In the genomic region with DNA sequence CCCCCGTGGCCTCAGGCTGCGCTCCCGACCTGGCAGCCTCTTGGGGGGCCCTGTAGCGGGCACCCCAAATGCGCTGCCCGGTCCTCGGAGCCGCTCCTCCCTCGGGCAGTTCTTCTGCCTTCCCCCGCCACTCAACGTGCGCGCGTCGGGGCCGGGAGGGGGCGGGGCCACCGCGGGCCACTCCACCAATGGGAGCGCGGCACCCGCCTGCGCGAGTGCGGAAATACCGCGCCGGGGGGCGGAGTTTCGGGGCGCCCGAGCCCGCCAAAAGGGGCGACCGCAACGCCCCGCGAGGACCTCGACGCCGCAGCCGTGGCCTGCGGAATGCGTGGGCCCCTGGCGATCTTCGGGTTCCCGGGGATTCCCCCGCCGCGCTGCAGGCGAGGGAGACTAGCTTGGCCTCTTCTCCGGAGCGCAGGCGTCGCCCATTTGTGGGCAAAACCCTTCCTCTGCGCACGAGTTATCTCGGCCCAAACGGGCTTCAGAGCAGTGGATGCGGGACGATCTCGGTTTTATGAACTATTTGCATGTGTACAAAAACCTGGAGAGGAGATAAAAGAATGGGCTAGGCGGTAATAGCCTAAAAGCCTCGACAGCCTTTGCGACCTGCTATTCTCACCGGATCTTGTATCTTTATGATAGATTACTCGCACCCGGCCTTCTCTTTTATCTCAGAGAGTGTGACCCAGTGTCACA, we compare ENCODE assay signal across 8 cellular contexts. TPM values are rescaled to one million over a fixed set of nuclear protein-coding genes. Genes with fewer than 3 reads are reported as not detected.
A peak's percentile ranks its signal among the peaks of the same experiment; 100 is the strongest.
DNase-seq lines count a peak whose midpoint lies in the region; ATAC-seq and TF ChIP-seq lines count a peak whose summit lies in the region.

A gene with protein sequence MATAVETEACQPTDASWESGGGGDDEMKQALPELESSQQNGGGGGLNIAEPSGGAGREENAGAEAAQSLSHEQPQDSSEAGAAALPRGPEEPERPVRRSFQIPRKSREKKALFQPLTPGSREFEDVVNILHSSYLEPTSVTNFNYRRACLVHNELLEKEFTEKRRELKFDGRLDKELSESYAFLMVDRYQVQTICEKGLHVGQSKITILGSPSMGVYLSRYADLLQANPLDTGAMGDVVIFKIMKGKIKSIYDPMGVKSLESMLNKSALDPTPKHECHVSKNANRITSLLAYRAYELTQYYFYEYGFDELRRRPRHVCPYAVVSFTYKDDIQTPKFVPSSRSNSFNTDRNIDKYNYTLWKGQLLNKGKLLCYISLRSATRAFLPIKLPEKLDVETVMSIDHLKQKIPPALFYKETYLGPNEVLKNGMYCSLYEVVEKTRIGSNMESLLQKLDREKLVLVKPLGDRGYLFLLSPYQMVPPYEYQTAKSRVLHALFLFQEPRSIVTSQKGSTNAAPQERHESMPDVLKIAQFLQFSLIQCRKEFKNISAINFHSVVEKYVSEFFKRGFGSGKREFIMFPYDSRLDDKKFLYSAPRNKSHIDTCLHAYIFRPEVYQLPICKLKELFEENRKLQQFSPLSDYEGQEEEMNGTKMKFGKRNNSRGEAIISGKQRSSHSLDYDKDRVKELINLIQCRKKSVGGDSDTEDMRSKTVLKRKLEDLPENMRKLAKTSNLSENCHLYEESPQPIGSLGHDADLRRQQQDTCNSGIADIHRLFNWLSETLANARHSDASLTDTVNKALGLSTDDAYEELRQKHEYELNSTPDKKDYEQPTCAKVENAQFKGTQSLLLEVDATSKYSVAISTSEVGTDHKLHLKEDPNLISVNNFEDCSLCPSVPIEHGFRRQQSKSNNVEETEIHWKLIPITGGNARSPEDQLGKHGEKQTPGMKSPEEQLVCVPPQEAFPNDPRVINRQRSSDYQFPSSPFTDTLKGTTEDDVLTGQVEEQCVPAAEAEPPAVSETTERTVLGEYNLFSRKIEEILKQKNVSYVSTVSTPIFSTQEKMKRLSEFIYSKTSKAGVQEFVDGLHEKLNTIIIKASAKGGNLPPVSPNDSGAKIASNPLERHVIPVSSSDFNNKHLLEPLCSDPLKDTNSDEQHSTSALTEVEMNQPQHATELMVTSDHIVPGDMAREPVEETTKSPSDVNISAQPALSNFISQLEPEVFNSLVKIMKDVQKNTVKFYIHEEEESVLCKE (N-terminal part only) (minus strand): TSS at position 144 of the 696 bp plus-strand sequence. CDS start 259 bp downstream, outside the sequence.

- peak within 1 kb of the TSS; percentile 87 to 98 for H3K4me3 ChIP-seq in DND-41 (ENCODE audit: low read depth in 1 of 2, low read length in 2 of 2)
- peak within 1 kb of the TSS; percentile 90 for H3K4me3 ChIP-seq in IMR-90 (ENCODE audit: insufficient read depth, low read depth, low read length)
- peak within 1 kb of the TSS; percentile 68 to 73 for H3K4me3 ChIP-seq in gastroesophageal sphincter

- H3K36me3 Mint-ChIP-seq in activated naive CD4-positive, alpha-beta T cell treated with anti-CD3 and anti-CD28 coated beads, Interleukin-2, amount 10 ng/mL, durations not matched to agents 7 days and 5 days, result peaks cover 47% of the 10 kb centered on the region

- peak within 1 kb of the TSS; percentile 75 for H3K4me2 ChIP-seq in DND-41 (ENCODE audit: insufficient read depth, low read length)
- peak within 1 kb of the TSS; percentile 99 for H3K4me2 ChIP-seq in IMR-90 (ENCODE audit: low read depth, low read length)

- DNase-seq in DND-41 (peak; percentile 90), IMR-90 (peak; percentile 60), SK-N-DZ (ENCODE audit: low spot score) (peak; percentile 70), nucleus accumbens (lab: John Stamatoyannopoulos, UW) (peak in 55 of 56 donors; percentile 8 to 88 (median 71)), substantia nigra (lab: John Stamatoyannopoulos, UW) (peak in 48 of 49 donors; percentile 18 to 85 (median 69))
- DNase-seq in activated naive CD4-positive, alpha-beta T cell treated with anti-CD3 and anti-CD28 coated beads, Interleukin-2, amount 10 ng/mL, durations not matched to agents 7 days and 5 days, result peak; percentile 89

- no peak for TF ChIP-seq RAD21 in IMR-90 (IDR thresholded peaks at IDR 0.05; ENCODE audit: low read length)

- in situ Hi-C loops in IMR-90 (cut with MboI; ENCODE audit: low sequenced_read_pairs), result no loop called here

- H3K4me1 Mint-ChIP-seq in activated naive CD4-positive, alpha-beta T cell treated with anti-CD3 and anti-CD28 coated beads, Interleukin-2, amount 10 ng/mL, durations not matched to agents 7 days and 5 days, result peaks cover 45% of the 10 kb centered on the region

- H3K9ac ChIP-seq in DND-41 (ENCODE audit: low read depth, low read length) (peak within 1 kb of the TSS; percentile 100), IMR-90 (ENCODE audit: low read depth, low read length) (peak within 1 kb of the TSS; percentile 96)

- H3K9me1 ChIP-seq in IMR-90 (ENCODE audit: insufficient read depth, low read length), result no peaks in the 10 kb centered on the region

- peak within 1 kb of the TSS; percentile 21; the same call in 1 of the 3 replicates for H2BK15ac ChIP-seq in IMR-90 (ENCODE audit: low read depth, low read length)

- H3K27ac ChIP-seq in DND-41 (ENCODE audit: low read length) (peak within 1 kb of the TSS; percentile 100), IMR-90 (ENCODE audit: insufficient read depth, low read length) (peak within 1 kb of the TSS; percentile 99), gastroesophageal sphincter (peak within 1 kb of the TSS; percentile 94 to 99 (median 98)), substantia nigra (ENCODE audit: low read depth, low read length, poor library complexity, severe bottlenecking) (peak within 1 kb of the TSS; percentile 94)

- peak within 1 kb of the TSS; percentile 94 for H3K4ac ChIP-seq in IMR-90 (ENCODE audit: low read depth, low read length)

- WGBS in IMR-90 (ENCODE audit: extremely low coverage in 2 of 2, insufficient read length in 1 of 2), 2 experiments, result 32% methylated on average over 23 of the region's 68 CpGs; no CpG with 5 or more reads in 1 of the 2 experiments
- WGBS in gastroesophageal sphincter (ENCODE audit: low coverage in 1 of 2), 2 donors, result 48 to 82% methylated on average over 2 to 18 of the region's 68 CpGs

- TF ChIP-seq POLR2A in IMR-90 (IDR thresholded peaks at IDR 0.05; ENCODE audit: low read depth, low read length) (no peak), gastroesophageal sphincter (IDR thresholded peaks at IDR 0.05) (peak; percentile 74 to 75)

- H3K4me1 ChIP-seq in DND-41 (ENCODE audit: insufficient read depth, low read length), result peaks cover 47% of the 10 kb centered on the region
- H3K4me1 ChIP-seq in IMR-90 (ENCODE audit: control insufficient read depth, insufficient read depth, low read length), result no peaks in the 10 kb centered on the region
- peaks cover 0 to 37% (median 6%) of the 10 kb centered on the region in 3 donors for H3K4me1 ChIP-seq in gastroesophageal sphincter

- H3K27me3 Mint-ChIP-seq in activated naive CD4-positive, alpha-beta T cell treated with anti-CD3 and anti-CD28 coated beads, Interleukin-2, amount 10 ng/mL, durations not matched to agents 7 days and 5 days, result peaks cover 6% of the 10 kb centered on the region

- H4K5ac ChIP-seq in IMR-90 (ENCODE audit: low read depth, low read length), result peak within 1 kb of the TSS; percentile 87

- peaks cover 8% of the 10 kb centered on the region for H3K9me3 Mint-ChIP-seq in activated naive CD4-positive, alpha-beta T cell treated with anti-CD3 and anti-CD28 coated beads, Interleukin-2, amount 10 ng/mL, durations not matched to agents 7 days and 5 days

- dilution Hi-C loops in IMR-90 (cut with HindIII; ENCODE audit: low sequenced_read_pairs, unreplicated experiment), result no loop called here

- TF ChIP-seq CTCF in DND-41 (IDR thresholded peaks at IDR 0.05; ENCODE audit: borderline replicate concordance, extremely low read depth, low read length, poor library complexity, severe bottlenecking) (no peak), IMR-90 (conservative IDR thresholded peaks at IDR 0.05; ENCODE audit: low read depth, low read length) (no peak), gastroesophageal sphincter (IDR thresholded peaks at IDR 0.05) (no peak)

- H3K4me3 Mint-ChIP-seq in activated naive CD4-positive, alpha-beta T cell treated with anti-CD3 and anti-CD28 coated beads, Interleukin-2, amount 10 ng/mL, durations not matched to agents 7 days and 5 days, result peak within 1 kb of the TSS; percentile 92

- H2AK5ac ChIP-seq in IMR-90 (ENCODE audit: low read depth, low read length), result peak within 1 kb of the TSS; percentile 91

- H3K27ac Mint-ChIP-seq in activated naive CD4-positive, alpha-beta T cell treated with anti-CD3 and anti-CD28 coated beads, Interleukin-2, amount 10 ng/mL, durations not matched to agents 7 days and 5 days, result peak within 1 kb of the TSS; percentile 98

- H3K9me3 ChIP-seq in DND-41 (ENCODE audit: insufficient read depth, low read length, severe bottlenecking) (peaks cover 5% of the 10 kb centered on the region), IMR-90 (ENCODE audit: control insufficient read depth, insufficient read depth, low read length) (peaks cover 7% of the 10 kb centered on the region), gastroesophageal sphincter (no peaks in the 10 kb centered on the region)

- intact Hi-C loops in IMR-90 (cut with micrococcal nuclease), result no loop called here

- H3K14ac ChIP-seq in IMR-90 (replicated peaks; ENCODE audit: low read depth, low read length), result peak within 1 kb of the TSS; percentile 89

- peaks cover 15 to 29% of the 10 kb centered on the region in 2 experiments for H3K79me1 ChIP-seq in IMR-90 (ENCODE audit: low read depth in 1 of 2, low read length in 2 of 2)

- TF ChIP-seq EP300 in gastroesophageal sphincter (IDR thresholded peaks at IDR 0.05), result no peak

- H3K27me3 ChIP-seq in DND-41 (ENCODE audit: insufficient read depth, low read length, poor library complexity) (no peaks in the 10 kb centered on the region), IMR-90 (ENCODE audit: control insufficient read depth, insufficient read depth, low read length) (no peaks in the 10 kb centered on the region), gastroesophageal sphincter (no peaks in the 10 kb centered on the region)

- peak within 1 kb of the TSS; percentile 75 for H3K56ac ChIP-seq in IMR-90 (ENCODE audit: extremely low read depth, insufficient read depth, low read length)

- peak within 1 kb of the TSS; percentile 90 for H4K91ac ChIP-seq in IMR-90 (ENCODE audit: insufficient read depth, low read depth, low read length)

- ATAC-seq in DND-41 (ENCODE audit: insufficient read depth, low read depth) (peak; percentile 84), GM21515 (IDR thresholded peaks at IDR 0.05; ENCODE audit: unreplicated experiment) (peak; percentile 82), IMR-90 (ENCODE audit: low read depth) (peak; percentile 92), gastroesophageal sphincter (peak; percentile 96)

- peaks cover 5% of the 10 kb centered on the region; the same call in 1 of the 2 replicates for H4K20me1 ChIP-seq in DND-41 (ENCODE audit: insufficient read depth, low read length)
- H4K20me1 ChIP-seq in IMR-90 (ENCODE audit: insufficient read depth, low read length), result no peaks in the 10 kb centered on the region; the same call in 1 of the 2 replicates

- H2BK5ac ChIP-seq in IMR-90 (ENCODE audit: low read depth, low read length, poor library complexity, severe bottlenecking), result peak within 1 kb of the TSS; percentile 90

- peak within 1 kb of the TSS; percentile 65 for H2BK120ac ChIP-seq in IMR-90 (ENCODE audit: low read depth, low read length)

- H3K79me2 ChIP-seq in DND-41 (ENCODE audit: insufficient read depth, low read length), result peaks cover 50% of the 10 kb centered on the region

- H2AK9ac ChIP-seq in IMR-90 (replicated peaks; ENCODE audit: low read depth, low read length, poor library complexity), result peak within 1 kb of the TSS; percentile 96

- CTCF ChIA-PET in IMR-90 (lab: Yijun Ruan, JAX), result no interaction called here
- CTCF ChIA-PET in activated naive CD4-positive, alpha-beta T cell treated with anti-CD3 and anti-CD28 coated beads, Interleukin-2, amount 10 ng/mL, durations not matched to agents 7 days and 5 days (lab: Charles Lee), result interaction anchor here (1.5 to 1.6 kb wide), 2 partner anchors 10 to 19 kb away, joined by 5 to 6 read pairs; no protein-coding TSS in a partner anchor

- H3K36me3 ChIP-seq in DND-41 (ENCODE audit: insufficient read depth, low read length) (peaks cover 24% of the 10 kb centered on the region), IMR-90 (ENCODE audit: control insufficient read depth, insufficient read depth, low read length) (peaks cover 3% of the 10 kb centered on the region), gastroesophageal sphincter (no peaks in the 10 kb centered on the region)

- H2AFZ ChIP-seq in DND-41 (ENCODE audit: low read depth, low read length) (peak within 1 kb of the TSS; percentile 89), IMR-90 (replicated peaks; ENCODE audit: low read length, poor library complexity) (peak within 1 kb of the TSS; percentile 96)

- H3K18ac ChIP-seq in IMR-90 (ENCODE audit: low read depth, low read length), result peak within 1 kb of the TSS; percentile 95

- peak within 1 kb of the TSS; percentile 84 to 97 for H4K8ac ChIP-seq in IMR-90 (ENCODE audit: low read depth in 2 of 2, low read length in 2 of 2)

- H3K23ac ChIP-seq in IMR-90 (ENCODE audit: low read depth, low read length), result peak within 1 kb of the TSS; percentile 98

- H2BK20ac ChIP-seq in IMR-90 (ENCODE audit: low read depth, low read length), result no peak within 1 kb of the TSS

- no TSS peak for BruUV-seq in IMR-90 (replicated peaks; lab: Mats Ljungman, UMichigan)

- POLR2A ChIA-PET in IMR-90 (lab: Charles Lee; ENCODE audit: unreplicated experiment), result interaction anchor here (0.6 kb wide), 1 partner anchor 526 kb away, joined by 3 read pairs; no protein-coding TSS in a partner anchor

RNA-seq across cellular contexts. Expression of the gene that starts here (rescaled TPM):
- total RNA-seq in IMR-90 (2012; rRNA removed) (28.5 and 48.6 TPM in 2 replicates), gastroesophageal sphincter (10 to 100 TPM; 65.2 to 87.4 (median 76.1) TPM)
- polyA plus RNA-seq in IMR-90 (2012; rRNA removed), result 10.4 and 13.3 TPM in 2 replicates
- 2.2 and 2.4 TPM in 2 replicates for polyA plus RNA-seq in IMR-90 (2012; cell fraction: cytosol; rRNA removed)
- 3.2 and 23.9 TPM in 2 replicates for polyA plus RNA-seq in IMR-90 (2012; cell fraction: nucleus; rRNA removed; ENCODE audit: low replicate concordance)
- polyA plus RNA-seq in SK-N-DZ (2014; cell fraction: cytosol; rRNA removed), result 12.1 and 14.1 TPM in 2 replicates
- polyA plus RNA-seq in SK-N-DZ (2014; cell fraction: nucleus; rRNA removed), result 18.4 and 29.4 TPM in 2 replicates

Comparison
In these comparisons a context has a peak if more than half of its experiments do, and no peak if none do; other contexts are left out.
1. Peak in every context shown above with its lines: DNase-seq, ATAC-seq, H3K4me3 ChIP-seq and H3K27ac ChIP-seq.